In the genomic region with DNA sequence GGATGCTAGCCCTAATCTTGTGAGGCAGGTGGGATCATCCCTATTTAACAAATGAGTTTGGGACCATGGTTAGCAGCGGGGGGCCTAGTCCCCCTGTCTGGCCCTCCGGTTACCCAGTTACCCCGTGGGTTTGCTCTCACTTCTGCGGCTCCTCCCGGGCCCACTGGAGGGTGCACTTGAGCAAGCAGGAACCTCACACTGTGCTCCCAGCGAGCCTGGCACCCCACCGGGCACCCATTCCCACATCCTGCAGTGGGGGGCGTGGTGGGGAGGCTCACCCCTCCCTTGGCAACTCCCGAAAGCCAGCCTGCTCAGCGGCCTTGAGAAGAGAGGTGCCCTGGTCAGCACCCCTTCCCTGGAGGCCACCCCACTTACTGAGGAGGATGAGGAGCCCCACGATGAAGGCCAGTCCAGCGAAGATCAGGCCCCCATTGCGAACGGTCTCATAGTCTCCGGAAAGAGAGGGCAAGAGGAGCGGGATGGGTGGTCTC, we compare ENCODE assay signal across 8 cellular contexts. TPM values are rescaled to one million over a fixed set of nuclear protein-coding genes. Genes with fewer than 3 reads are reported as not detected.
DNase-seq lines count a peak whose midpoint lies in the region; ATAC-seq and TF ChIP-seq lines count a peak whose summit lies in the region.

No MANE protein-coding gene starts in this region.

- no peaks in the 10 kb centered on the region for H3K9me3 ChIP-seq in CD4-positive, alpha-beta T cell (ENCODE audit: control insufficient read depth, low read length)

- no peaks in the 10 kb centered on the region for H3K27me3 Mint-ChIP-seq in CD4-positive, alpha-beta T cell
- peaks cover 6% of the 10 kb centered on the region for H3K27me3 Mint-ChIP-seq in endothelial cell (ENCODE audit: unreplicated experiment)

- no peak overlapping the region for H3K27ac Mint-ChIP-seq in CD4-positive, alpha-beta T cell
- H3K27ac Mint-ChIP-seq in endothelial cell (ENCODE audit: unreplicated experiment): no peak overlapping the region

- no peaks in the 10 kb centered on the region for H3K36me3 Mint-ChIP-seq in CD4-positive, alpha-beta T cell (ENCODE audit: low read depth)
- no peaks in the 10 kb centered on the region for H3K36me3 Mint-ChIP-seq in endothelial cell (ENCODE audit: low read depth, unreplicated experiment)

- CTCF ChIA-PET in CD4-positive, alpha-beta T cell (lab: Charles Lee): interaction anchor here (2.2 to 3.5 kb wide), 2 partner anchors 14 to 125 kb away, joined by 12 to 21 read pairs; no protein-coding TSS in a partner anchor

- peak in 8 of 10 experiments; percentile 37 to 64 (median 46) for DNase-seq in CD4-positive, alpha-beta T cell
- DNase-seq in HK-2 (ENCODE audit: unreplicated experiment) (peak; percentile 55), endothelial cell (ENCODE audit: low spot score) (peak; percentile 56), posterior vena cava (ENCODE audit: low spot score) (peak; percentile 84), HT-29 (ENCODE audit: low spot score) (no peak), SHP77 treated with DMSO at 0.1 percent for 48 hours (lab: John Stamatoyannopoulos, UW) (no peak), NCI-H2029 (lab: John Stamatoyannopoulos, UW) (no peak)
- peak; percentile 78 for DNase-seq in activated CD4-positive, alpha-beta T cell treated with anti-CD3 and anti-CD28 coated beads for 48 hours

- no peak overlapping the region for H3K4me3 Mint-ChIP-seq in CD4-positive, alpha-beta T cell
- no peak overlapping the region for H3K4me3 Mint-ChIP-seq in endothelial cell (ENCODE audit: unreplicated experiment)

- no peaks in the 10 kb centered on the region for H3K9me3 Mint-ChIP-seq in CD4-positive, alpha-beta T cell
- H3K9me3 Mint-ChIP-seq in endothelial cell (ENCODE audit: unreplicated experiment): no peaks in the 10 kb centered on the region

- H3K4me1 Mint-ChIP-seq in CD4-positive, alpha-beta T cell (ENCODE audit: low read depth): peaks cover 51% of the 10 kb centered on the region
- H3K4me1 Mint-ChIP-seq in endothelial cell (ENCODE audit: unreplicated experiment): peaks cover 22% of the 10 kb centered on the region

- intact Hi-C loops in CD4-positive, alpha-beta T cell (cut with DNase I, micrococcal nuclease): loop anchor here in 1 of 2 experiments (5.0 kb wide), 1 partner anchor 130 kb away; no protein-coding TSS in a partner anchor
- intact Hi-C loops in posterior vena cava (cut with DNase I): no loop called here

- POLR2A ChIA-PET in CD4-positive, alpha-beta T cell (lab: Charles Lee): no interaction called here

- H3K27me3 ChIP-seq in CD4-positive, alpha-beta T cell (ENCODE audit: control insufficient read depth, insufficient read depth, low read length): no peaks in the 10 kb centered on the region

- no peak overlapping the region for H3K27ac ChIP-seq in CD4-positive, alpha-beta T cell (ENCODE audit: low read depth, low read length)

- peak; percentile 73 for TF ChIP-seq CTCF in CD4-positive, alpha-beta T cell (IDR thresholded peaks at IDR 0.05)
- no peak for TF ChIP-seq CTCF in endothelial cell (IDR thresholded peaks at IDR 0.05; ENCODE audit: unreplicated experiment)

- peak; percentile 57 for ATAC-seq in CD4-positive, alpha-beta T cell (ENCODE audit: poor library complexity)

RNA-seq across cellular contexts. Expression of a gene that starts 2.5 kb away (rescaled TPM):
- total RNA-seq in CD4-positive, alpha-beta T cell: 1 to 10 TPM; 1.7 to 2.1 TPM
- total RNA-seq in endothelial cell (ENCODE audit: unreplicated experiment) (not detected), posterior vena cava (1 to 10 TPM; 3.6 to 4.5 TPM)
- 2.4 and 6.1 TPM in 2 replicates for total RNA-seq in HT-29 (2014; rRNA removed; shearing (Covaris generic))

RNA-seq across cellular contexts. Expression of a gene that starts 25.1 kb away (rescaled TPM):
- under 1 TPM; 0.22 to 0.61 TPM for total RNA-seq in CD4-positive, alpha-beta T cell
- total RNA-seq in endothelial cell (ENCODE audit: unreplicated experiment): 3.8 TPM
- total RNA-seq in posterior vena cava: 1 to 10 TPM; 1.2 to 1.5 TPM
- 0.31 TPM in 1 of 2 replicates, not detected in the other for total RNA-seq in HT-29 (2014; rRNA removed; shearing (Covaris generic))

RNA-seq across cellular contexts. Expression of a gene that starts 54.4 kb away (rescaled TPM):
- not detected for total RNA-seq in CD4-positive, alpha-beta T cell
- total RNA-seq in endothelial cell (ENCODE audit: unreplicated experiment) (18.1 TPM), posterior vena cava (100 to 1,000 TPM in 1 of 2 donors, 10 to 100 TPM in 1; 62.8 to 107 TPM)
- not detected in 2 replicates for total RNA-seq in HT-29 (2014; rRNA removed; shearing (Covaris generic))

Comparison
In these comparisons a context has a peak if more than half of its experiments do, and no peak if none do; other contexts are left out.
1. DNase-seq: peak in CD4-positive, alpha-beta T cell (8 of 10), HK-2 (single experiment), activated CD4-positive, alpha-beta T cell treated with anti-CD3 and anti-CD28 coated beads for 48 hours (single experiment), endothelial cell (single experiment) and posterior vena cava (single experiment); none in HT-29 (single experiment), SHP77 treated with DMSO at 0.1 percent for 48 hours (single experiment) and NCI-H2029 (single experiment).
2. RNA of a gene that starts 54.4 kb away (total RNA-seq): 62.8 to 107 TPM in posterior vena cava and 18.1 TPM in endothelial cell (single experiment); not detected in CD4-positive, alpha-beta T cell and not detected in HT-29; every median in the first group is over 10 times any median in the second.